Comparison of ENCODE assay signal across 26 cellular contexts in genomic region chr13:113014752-113015745, GRCh38. TPM values are rescaled to one million over a fixed set of nuclear protein-coding genes. Genes with fewer than 3 reads are reported as not detected.
DNase-seq lines count a peak whose midpoint lies in the region; ATAC-seq, FAIRE-seq and TF ChIP-seq lines count a peak whose summit lies in the region.
"Had no signal": no experiment of that assay in that cellular context is flagged by ENCODE, and none has a peak within 500 bp of the region (broad histone marks: within the 10 kb centered on the region; RNA-seq: fewer than 3 reads in every experiment).

No MANE protein-coding gene starts in this region.

- H3K27me3 Mint-ChIP-seq in Caco-2 (ENCODE audit: insufficient read depth, unreplicated experiment), result no peaks in the 10 kb centered on the region

- TF ChIP-seq EP300 in H1 (IDR thresholded peaks at IDR 0.05; ENCODE audit: borderline replicate concordance in 1 of 2, low read depth in 2 of 2, low read length in 2 of 2), result no peak

- H2BK12ac ChIP-seq in H1 (ENCODE audit: low read depth, low read length), result no peak overlapping the region

- peaks cover 15% of the 10 kb centered on the region for H3K4me1 Mint-ChIP-seq in Caco-2 (ENCODE audit: low read depth, unreplicated experiment)

- no peaks in the 10 kb centered on the region for H3K36me3 ChIP-seq in H1 (ENCODE audit: control insufficient read depth in 2 of 4, insufficient read depth in 4 of 4, low read length in 3 of 4)
- H3K36me3 ChIP-seq in mucosa of descending colon (ENCODE audit: low read depth), result no peaks in the 10 kb centered on the region
- no peaks in the 10 kb centered on the region for H3K36me3 ChIP-seq in aorta (ENCODE audit: control insufficient read depth in 1 of 2, insufficient read depth in 2 of 2, low read length in 1 of 2)
- no peaks in the 10 kb centered on the region for H3K36me3 ChIP-seq in Caco-2 (ENCODE audit: control insufficient read depth, insufficient read depth, low read length)
- H3K36me3 ChIP-seq: Peyer's patch had no signal

- H3K23ac ChIP-seq in H1 (ENCODE audit: insufficient read length), result no peak overlapping the region

- intact Hi-C loops in right cardiac atrium (cut with DNase I), result no loop called here
- intact Hi-C loops in Right ventricle myocardium inferior (cut with DNase I), result no loop called here
- intact Hi-C loops in mucosa of descending colon (cut with DNase I, micrococcal nuclease), result no loop called here
- intact Hi-C loops in aorta (cut with DNase I), result no loop called here
- intact Hi-C loops in Caco-2 (cut with micrococcal nuclease; ENCODE audit: unreplicated experiment), result no loop called here

- no peak overlapping the region for H2BK5ac ChIP-seq in H1 (ENCODE audit: low read depth, low read length)

- H3K79me2 ChIP-seq in H1 (ENCODE audit: control insufficient read depth in 1 of 2, insufficient read depth in 2 of 2, low read length in 2 of 2), result no peaks in the 10 kb centered on the region

- H3K9me3 ChIP-seq in right cardiac atrium (ENCODE audit: control insufficient read depth, low read length) (no peaks in the 10 kb centered on the region), H1 (ENCODE audit: insufficient read depth in 2 of 2, low read depth in 1 of 2, low read length in 1 of 2) (no peaks in the 10 kb centered on the region), mucosa of descending colon (no peaks in the 10 kb centered on the region), aorta (ENCODE audit: control insufficient read depth, low read length) (no peaks in the 10 kb centered on the region), Caco-2 (no peaks in the 10 kb centered on the region)
- H3K9me3 ChIP-seq: Peyer's patch had no signal

- no peak overlapping the region for H4K91ac ChIP-seq in H1 (replicated peaks; ENCODE audit: insufficient read length, low read length)

- TF ChIP-seq CTCF in H1 (IDR thresholded peaks at IDR 0.05; ENCODE audit: control extremely low read depth in 1 of 3, insufficient read depth in 1 of 3, low read depth in 1 of 3, low read length in 3 of 3) (no peak), mucosa of descending colon (IDR thresholded peaks at IDR 0.05) (no peak), Caco-2 (IDR thresholded peaks at IDR 0.05; ENCODE audit: insufficient read depth in 1 of 2, low read depth in 1 of 2, low read length in 1 of 2, severe bottlenecking in 1 of 2, unreplicated experiment in 1 of 2) (no peak), GM13976 (IDR thresholded peaks at IDR 0.05; ENCODE audit: borderline replicate concordance, control extremely low read depth, extremely low read depth, insufficient read depth, missing control alignments) (no peak)

- H3K4me1 ChIP-seq in right cardiac atrium (ENCODE audit: control insufficient read depth, insufficient read depth, low read length), result no peaks in the 10 kb centered on the region
- no peaks in the 10 kb centered on the region; a peak in 2 of 7 replicates for H3K4me1 ChIP-seq in H1 (replicated peaks in 1 of 4; ENCODE audit: control insufficient read depth in 3 of 4, insufficient read depth in 4 of 4, low read length in 3 of 4)
- no peaks in the 10 kb centered on the region for H3K4me1 ChIP-seq in mucosa of descending colon (ENCODE audit: low read depth)
- H3K4me1 ChIP-seq in aorta (ENCODE audit: control insufficient read depth in 1 of 2, insufficient read depth in 2 of 2, low read length in 2 of 2), result no peaks in the 10 kb centered on the region
- peaks cover 14% of the 10 kb centered on the region for H3K4me1 ChIP-seq in Caco-2
- H3K4me1 ChIP-seq: Peyer's patch had no signal

- peaks cover 9% of the 10 kb centered on the region for H3K36me3 Mint-ChIP-seq in Caco-2 (ENCODE audit: insufficient read depth, unreplicated experiment)

- no peaks in the 10 kb centered on the region for H4K20me1 ChIP-seq in H1 (replicated peaks in 1 of 2; ENCODE audit: control insufficient read depth in 1 of 2, insufficient read depth in 2 of 2, low read length in 2 of 2)

- ATAC-seq in right cardiac atrium (no peak), Right ventricle myocardium inferior (no peak), mucosa of descending colon (peak; percentile 10), aorta (ENCODE audit: low FRiP score) (peak; percentile 19), HG03460 (IDR thresholded peaks at IDR 0.05; ENCODE audit: unreplicated experiment) (no peak)

- no peak overlapping the region for H3K27ac ChIP-seq in right cardiac atrium (ENCODE audit: low read length)
- H3K27ac ChIP-seq in H1 (ENCODE audit: low read depth, low read length), result no peak overlapping the region
- no peak overlapping the region for H3K27ac ChIP-seq in aorta (ENCODE audit: low read depth in 1 of 2, low read length in 2 of 2)
- H3K27ac ChIP-seq: 22Rv1, Peyer's patch, SK-N-MC had no signal

- TF ChIP-seq RAD21 in H1 (IDR thresholded peaks at IDR 0.05 in 1 of 2, conservative IDR thresholded peaks at IDR 0.05 in 1 of 2; ENCODE audit: low read depth in 2 of 2, low read length in 2 of 2), result no peak

- no peak overlapping the region for H3K4me2 ChIP-seq in H1 (ENCODE audit: insufficient read depth in 1 of 2, low read depth in 2 of 2, low read length in 2 of 2)

- no peak overlapping the region for H3K27ac Mint-ChIP-seq in Caco-2 (ENCODE audit: unreplicated experiment)
- H3K27ac Mint-ChIP-seq: B cell had no signal

- no peak overlapping the region for H4K5ac ChIP-seq in H1 (ENCODE audit: insufficient read length, low read depth, low read length)

- no peak overlapping the region for H3K4ac ChIP-seq in H1 (replicated peaks; ENCODE audit: insufficient read length, low read depth, low read length)

- H3K23me2 ChIP-seq in H1 (ENCODE audit: low read depth, low read length), result no peaks in the 10 kb centered on the region

- H3K79me1 ChIP-seq in H1 (ENCODE audit: low read depth, low read length), result peaks cover 4% of the 10 kb centered on the region

- no peak overlapping the region for H3K4me3 Mint-ChIP-seq in Caco-2 (ENCODE audit: unreplicated experiment)
- H3K4me3 Mint-ChIP-seq: B cell had no signal

- BruUV-seq in Caco-2 (replicated peaks; lab: Mats Ljungman, UMichigan), result no TSS peak

- 87% methylated on average over 31 of the region's 31 CpGs for WGBS in right cardiac atrium
- WGBS in H1 (ENCODE audit: extremely low coverage in 1 of 2, insufficient coverage in 1 of 2, insufficient read length in 1 of 2, insufficient replicate concordance in 2 of 2, low coverage in 1 of 2, low lambda C conversion rate in 2 of 2, missing lambda C conversion rate in 1 of 2), 2 experiments, result 86% methylated on average over 27 of the region's 31 CpGs; no CpG with 5 or more reads in 1 of the 2 experiments
- WGBS in aorta, 2 donors, result 90 to 92% methylated on average over 29 to 31 of the region's 31 CpGs

- H3K9me3 Mint-ChIP-seq in Caco-2 (ENCODE audit: unreplicated experiment), result peaks cover 10% of the 10 kb centered on the region

- H3K27me3 ChIP-seq in right cardiac atrium (ENCODE audit: control insufficient read depth, insufficient read depth), result no peaks in the 10 kb centered on the region
- H3K27me3 ChIP-seq in H1 (replicated peaks in 1 of 4; ENCODE audit: control insufficient read depth in 3 of 4, extremely low read depth in 1 of 4, insufficient read depth in 3 of 4, low read length in 3 of 4), result no peaks in the 10 kb centered on the region
- H3K27me3 ChIP-seq in aorta (ENCODE audit: control insufficient read depth in 1 of 2, insufficient read depth in 2 of 2, low read length in 1 of 2), result no peaks in the 10 kb centered on the region
- H3K27me3 ChIP-seq in Caco-2 (replicated peaks; ENCODE audit: control insufficient read depth, insufficient read depth, low read length), result no peaks in the 10 kb centered on the region
- H3K27me3 ChIP-seq: Peyer's patch had no signal

- H2BK120ac ChIP-seq in H1 (replicated peaks; ENCODE audit: low read depth, low read length), result no peak overlapping the region

- H2AK5ac ChIP-seq in H1 (ENCODE audit: low read depth, low read length), result no peak overlapping the region

- in situ Hi-C loops in GM13976 (cut with MboI; ENCODE audit: low sequenced_read_pairs, unreplicated experiment), result no loop called here

- H3K56ac ChIP-seq in H1 (replicated peaks; ENCODE audit: insufficient read length, low read depth, low read length), result no peak overlapping the region

- POLR2A ChIA-PET in H1 (lab: Charles Lee; ENCODE audit: partially characterized antibody) (interaction anchor here (0.8 to 1.1 kb wide), 3 partner anchors 14 to 37 kb away, joined by 3 read pairs; no protein-coding TSS in a partner anchor), Caco-2 (lab: Charles Lee) (interaction anchor here (0.5 kb wide), 1 partner anchor 23 kb away, joined by 5 read pairs; no protein-coding TSS in a partner anchor)

- TF ChIP-seq POLR2A in H1 (IDR thresholded peaks at IDR 0.05; ENCODE audit: control extremely low read depth in 1 of 2, low read depth in 2 of 2, low read length in 2 of 2), result no peak

- H2BK20ac ChIP-seq in H1 (ENCODE audit: low read length), result no peak overlapping the region

- H3K4me3 ChIP-seq in right cardiac atrium (ENCODE audit: low read length) (no peak overlapping the region), H1 (ENCODE audit: extremely low read depth in 1 of 4, insufficient read depth in 2 of 4, low read depth in 3 of 4, low read length in 4 of 4) (no peak overlapping the region), mucosa of descending colon (no peak overlapping the region), aorta (ENCODE audit: low read length in 2 of 2) (no peak overlapping the region), Caco-2 (ENCODE audit: low read depth, low read length) (no peak overlapping the region)
- H3K4me3 ChIP-seq: Peyer's patch, SK-N-MC had no signal

- H3K14ac ChIP-seq in H1 (ENCODE audit: insufficient read length), result no peak overlapping the region

- H3K18ac ChIP-seq in H1 (ENCODE audit: extremely low read depth, low read length), result no peak overlapping the region

- CTCF ChIA-PET in H1 (lab: Charles Lee; ENCODE audit: partially characterized antibody), result interaction anchor here (0.9 to 1.6 kb wide), 6 partner anchors 11 to 61 kb away, joined by 3 to 5 read pairs (median 4); no protein-coding TSS in a partner anchor
- CTCF ChIA-PET in Caco-2 (lab: Charles Lee), result no interaction called here

- no peak overlapping the region for H2AFZ ChIP-seq in H1 (ENCODE audit: low read length)

- no peak overlapping the region for H3K9ac ChIP-seq in H1 (replicated peaks in 1 of 4; ENCODE audit: extremely low read depth in 1 of 4, low read depth in 3 of 4, low read length in 3 of 4)

- DNase-seq in right cardiac atrium (peak in 2 of 3 donors; percentile 34 to 50), Right ventricle myocardium inferior (ENCODE audit: missing footprints) (no peak), H1 (ENCODE audit: low read depth in 1 of 2, low spot score in 2 of 2) (no peak), mucosa of descending colon (no peak), aorta (peak in 1 of 2 donors; percentile 35), Caco-2 (no peak), GM13976 (ENCODE audit: low spot score) (no peak)
- DNase-seq: DMS153, DND-41, H7, IMR-90, KG1, MM.1S, NCI-H1417, NCI-H1694, NCI-H2029 treated with DMSO at 0.1 percent for 48 hours, NCI-H446 treated with DMSO at 0.1 percent for 48 hours, NCI-H526 treated with DMSO at 0.1 percent for 48 hours, Peyer's patch, SIG-M5 had no signal

- FAIRE-seq in H1 (lab: Jason Lieb, UNC), result no peak
- FAIRE-seq: GM12892, GM19239 had no signal

- H2BK15ac ChIP-seq in H1 (ENCODE audit: low read length), result no peak overlapping the region

- peak overlapping the region; percentile 62; the same call in 1 of the 2 replicates for H4K8ac ChIP-seq in H1 (ENCODE audit: extremely low read depth, insufficient read depth, low read length)

RNA-seq across cellular contexts. Expression of gene MCF2L, which starts 46.0 kb away (rescaled TPM):
- total RNA-seq in right cardiac atrium (10 to 100 TPM; 18.0 to 47.5 (median 27.4) TPM), Right ventricle myocardium inferior (45.9 TPM), mucosa of descending colon (100 to 1,000 TPM in 1 of 3 donors, 10 to 100 TPM in 2; 53.9 to 109 (median 95.4) TPM), aorta (10 to 100 TPM; 49.2 to 73.3 TPM), Caco-2 (2022) (22.1 and 24.4 TPM in 2 replicates)
- polyA plus RNA-seq in right cardiac atrium (33.2 TPM), H1 (2011; rRNA removed) (10.1 and 15.9 TPM in 2 replicates), aorta (1 to 10 TPM; 3.2 to 6.0 TPM)
- 22.9 and 24.4 TPM in 2 replicates for total RNA-seq in H1 (2021; fragmentation: NEBNext Ultra II Directional; extraction: Animal tissue kit (Norgen Biotek cat#: 25700))
- 13.8 TPM for polyA plus RNA-seq in H1 (2011; cell fraction: cytosol; rRNA removed)
- 82.6 TPM for polyA plus RNA-seq in H1 (2011; cell fraction: nucleus; rRNA removed)
- polyA plus RNA-seq in H1 (2012, experiment 1 of 2), result 16.2 to 22.1 TPM (median 19.9 TPM) in 4 replicates
- 10.5 TPM for polyA plus RNA-seq in H1 (2012, experiment 2 of 2)
- 10.9 TPM for polyA plus RNA-seq in H1 (2013, experiment 1 of 2)
- 11.8 TPM for polyA plus RNA-seq in H1 (2013, experiment 2 of 2)
- 16.6 and 19.1 TPM in 2 replicates for polyA minus RNA-seq in H1 (2011; rRNA and poly(A)+ RNA removed)
- polyA minus RNA-seq in H1 (2011; cell fraction: cytosol; rRNA and poly(A)+ RNA removed), result 18.4 TPM
- polyA minus RNA-seq in H1 (2011; cell fraction: nucleus; rRNA and poly(A)+ RNA removed), result 40.8 TPM
- polyA plus RNA-seq: IMR-90 had no signal

Comparison
In these comparisons a context has a peak if more than half of its experiments do, and no peak if none do; other contexts are left out.
1. DNase-seq: peak in right cardiac atrium (2 of 3); none in Right ventricle myocardium inferior (single experiment), H1 (0 of 2), mucosa of descending colon (0 of 3), Caco-2 (0 of 2) and GM13976 (single experiment).
2. ATAC-seq: peak in mucosa of descending colon (single experiment) and aorta (single experiment); none in right cardiac atrium (0 of 2), Right ventricle myocardium inferior (single experiment) and HG03460 (single experiment).